Comparison of ENCODE assay signal across 8 cellular contexts in genomic region chrX:53224860-53225797, GRCh38. TPM values are rescaled to one million over a fixed set of nuclear protein-coding genes. Genes with fewer than 3 reads are reported as not detected.
A peak's percentile ranks its signal among the peaks of the same experiment; 100 is the strongest.
DNase-seq lines count a peak whose midpoint lies in the region; ATAC-seq and TF ChIP-seq lines count a peak whose summit lies in the region.

KDM5C (minus strand) TSS chrX:53225207; CDS start chrX:53224889, 318 bp downstream.

- H3F3A ChIP-seq in DOHH2 (ENCODE audit: control insufficient read depth, insufficient read depth): no peaks in the 10 kb centered on the region

- H3K27ac ChIP-seq in DOHH2 (ENCODE audit: low read depth, low read length): peak within 1 kb of the TSS; percentile 75

- peak within 1 kb of the TSS; percentile 100 for H3K27ac Mint-ChIP-seq in nephron progenitor cell
- H3K27ac Mint-ChIP-seq in stimulated activated naive CD8-positive, alpha-beta T cell treated with anti-CD3 and anti-CD28 coated beads, Interleukin-15, amount 100 ng/mL, for 72 hours: peak within 1 kb of the TSS; percentile 100

- peaks cover 26% of the 10 kb centered on the region for H3K4me1 ChIP-seq in DOHH2 (ENCODE audit: control insufficient read depth, low read length)

- H3K79me2 ChIP-seq in DOHH2 (ENCODE audit: control insufficient read depth, low read length): peaks cover 48% of the 10 kb centered on the region

- H3K4me1 Mint-ChIP-seq in nephron progenitor cell: peaks cover 25% of the 10 kb centered on the region
- peaks cover 35% of the 10 kb centered on the region for H3K4me1 Mint-ChIP-seq in stimulated activated naive CD8-positive, alpha-beta T cell treated with anti-CD3 and anti-CD28 coated beads, Interleukin-15, amount 100 ng/mL, for 72 hours

- peaks cover 8% of the 10 kb centered on the region; the same call in 1 of the 2 replicates for H4K20me1 ChIP-seq in DOHH2 (ENCODE audit: control insufficient read depth, insufficient read depth, low read depth, low read length)

- H3K4me3 Mint-ChIP-seq in nephron progenitor cell: peak within 1 kb of the TSS; percentile 97
- H3K4me3 Mint-ChIP-seq in stimulated activated naive CD8-positive, alpha-beta T cell treated with anti-CD3 and anti-CD28 coated beads, Interleukin-15, amount 100 ng/mL, for 72 hours: peak within 1 kb of the TSS; percentile 91 to 95

- peaks cover 56% of the 10 kb centered on the region for H3K9me3 Mint-ChIP-seq in nephron progenitor cell
- H3K9me3 Mint-ChIP-seq in stimulated activated naive CD8-positive, alpha-beta T cell treated with anti-CD3 and anti-CD28 coated beads, Interleukin-15, amount 100 ng/mL, for 72 hours: no peaks in the 10 kb centered on the region

- DNase-seq in H4 (ENCODE audit: low spot score) (peak; percentile 90), M059J (ENCODE audit: low read depth) (peak; percentile 90), SHP77 (lab: John Stamatoyannopoulos, UW) (peak; percentile 97), fibroblast of the aortic adventitia (ENCODE audit: low read depth) (peak; percentile 98), nephron progenitor cell (peak; percentile 85)
- peak; percentile 75 for DNase-seq in activated effector memory CD4-positive, alpha-beta T cell treated with Interleukin-2 at 50 U/mL for 16 hours
- peak; percentile 82 to 90 for DNase-seq in stimulated activated naive CD8-positive, alpha-beta T cell treated with anti-CD3 and anti-CD28 coated beads, Interleukin-15, amount 100 ng/mL, for 72 hours

- H3K27me3 Mint-ChIP-seq in nephron progenitor cell (ENCODE audit: low read depth, poor library complexity): peaks cover 17% of the 10 kb centered on the region
- no peaks in the 10 kb centered on the region for H3K27me3 Mint-ChIP-seq in stimulated activated naive CD8-positive, alpha-beta T cell treated with anti-CD3 and anti-CD28 coated beads, Interleukin-15, amount 100 ng/mL, for 72 hours

- no peaks in the 10 kb centered on the region for H3K9me3 ChIP-seq in DOHH2 (ENCODE audit: control insufficient read depth, insufficient read depth, low read length)

- H3K4me3 ChIP-seq in DOHH2 (ENCODE audit: low read length): peak within 1 kb of the TSS; percentile 93
- peak within 1 kb of the TSS; percentile 95 for H3K4me3 ChIP-seq in fibroblast of the aortic adventitia (ENCODE audit: low read depth, low read length)

- H3K36me3 ChIP-seq in DOHH2 (ENCODE audit: control insufficient read depth, low read length): peaks cover 44% of the 10 kb centered on the region

- TF ChIP-seq CTCF in DOHH2 (IDR thresholded peaks at IDR 0.05; ENCODE audit: low read depth, low read length, poor library complexity, severe bottlenecking) (no peak), fibroblast of the aortic adventitia (IDR thresholded peaks at IDR 0.05; ENCODE audit: insufficient read depth, low read length) (no peak), nephron progenitor cell (IDR thresholded peaks at IDR 0.05) (no peak)

- peak within 1 kb of the TSS; percentile 90 for H3K4me2 ChIP-seq in DOHH2 (ENCODE audit: low read length)

- H3K27me3 ChIP-seq in DOHH2 (ENCODE audit: control insufficient read depth, low read length): no peaks in the 10 kb centered on the region

- no peaks in the 10 kb centered on the region for H3K9me2 ChIP-seq in DOHH2 (replicated peaks; ENCODE audit: control insufficient read depth, low read length)

- peak; percentile 83 for ATAC-seq in stimulated activated naive CD8-positive, alpha-beta T cell treated with anti-CD3 and anti-CD28 coated beads, Interleukin-15, amount 100 ng/mL, for 72 hours

- H3K36me3 Mint-ChIP-seq in nephron progenitor cell (ENCODE audit: low read depth): peaks cover 7% of the 10 kb centered on the region

RNA-seq across cellular contexts. Expression of gene KDM5C, which starts in this region (rescaled TPM):
- total RNA-seq in H4 (2014; rRNA removed; shearing (Covaris generic)): 62.1 and 89.6 TPM in 2 replicates
- 75.3 and 94.5 TPM in 2 replicates for total RNA-seq in M059J (2014; rRNA removed; shearing (Covaris generic))
- 51.7 and 76.4 TPM in 2 replicates for total RNA-seq in fibroblast of the aortic adventitia (ENCODE audit: low replicate concordance)

Comparison
In these comparisons a context has a peak if more than half of its experiments do, and no peak if none do; other contexts are left out.
1. Peak in every context shown above with its lines: DNase-seq, ATAC-seq, H3K4me3 ChIP-seq and H3K27ac ChIP-seq.